Comparison of ENCODE assay signal across 11 cellular contexts in genomic region chr12:124715121-124715990, GRCh38.
A peak's percentile ranks its signal among the peaks of the same experiment; 100 is the strongest.
DNase-seq lines count a peak whose midpoint lies in the region; ATAC-seq and TF ChIP-seq lines count a peak whose summit lies in the region.
"Had no signal": no experiment of that assay in that cellular context is flagged by ENCODE, and none has a peak within 500 bp of the region (broad histone marks: within the 10 kb centered on the region; RNA-seq: fewer than 3 reads in every experiment).

No MANE protein-coding gene starts in this region.

- no peaks in the 10 kb centered on the region for H3K27me3 ChIP-seq in HCT116 (ENCODE audit: insufficient read depth, low read length)
- H3K27me3 ChIP-seq in psoas muscle (ENCODE audit: insufficient read depth in 3 of 3, low read length in 2 of 3): no peaks in the 10 kb centered on the region
- H3K27me3 ChIP-seq in gastroesophageal sphincter: no peaks in the 10 kb centered on the region

- WGBS in psoas muscle, 3 donors: 38 to 69% (median 51%) methylated on average over 15 of the region's 15 CpGs
- WGBS in gastroesophageal sphincter (ENCODE audit: low coverage in 1 of 2), 2 donors: 63 to 85% methylated on average over 2 to 5 of the region's 15 CpGs

- no peaks in the 10 kb centered on the region for H4K20me1 ChIP-seq in HCT116 (ENCODE audit: insufficient read depth)

- no peak for ATAC-seq in HCT116
- no peak for ATAC-seq in central memory CD8-positive, alpha-beta T cell (replicated peaks; ENCODE audit: extremely low read depth, poor library complexity, severe bottlenecking)
- peak; percentile 59 to 82 (median 69) for ATAC-seq in psoas muscle
- no peak for ATAC-seq in gastroesophageal sphincter
- no peak for ATAC-seq in activated T-helper 17 cell treated with anti-CD3 and anti-CD28 coated beads, Interleukin-2, amount 50 U/mL, for 72 hours (replicated peaks)

- CTCF ChIA-PET in HCT116 (lab: Charles Lee): no interaction called here

- TF ChIP-seq EP300 in gastroesophageal sphincter (IDR thresholded peaks at IDR 0.05): no peak

- no peak overlapping the region for H2AFZ ChIP-seq in HCT116 (ENCODE audit: low read depth, low read length, poor library complexity, severe bottlenecking)

- no peak overlapping the region for H3K9ac ChIP-seq in HCT116 (ENCODE audit: low read length)

- H3K9me2 ChIP-seq in HCT116 (ENCODE audit: insufficient read depth): no peaks in the 10 kb centered on the region

- POLR2A ChIA-PET in HCT116 (lab: Charles Lee): no interaction called here

- no peak overlapping the region for H3K4me3 Mint-ChIP-seq in central memory CD8-positive, alpha-beta T cell
- H3K4me3 Mint-ChIP-seq in activated T-helper 17 cell treated with anti-CD3 and anti-CD28 coated beads, Interleukin-2, amount 50 U/mL, for 72 hours: no peak overlapping the region
- H3K4me3 Mint-ChIP-seq: activated naive CD4-positive, alpha-beta T cell treated with anti-CD3 and anti-CD28 coated beads for 36 hours had no signal

- H3K9me3 ChIP-seq in HCT116 (ENCODE audit: control insufficient read depth in 1 of 2, insufficient read depth in 1 of 2, low read depth in 1 of 2, low read length in 2 of 2): no peaks in the 10 kb centered on the region
- H3K9me3 ChIP-seq in psoas muscle: no peaks in the 10 kb centered on the region
- H3K9me3 ChIP-seq in gastroesophageal sphincter: no peaks in the 10 kb centered on the region

- H3K4me2 ChIP-seq in HCT116 (ENCODE audit: low read length): 0 out of 2 replicates have a peak overlapping the region, but pooled peaks have one; percentile 3

- no peak for TF ChIP-seq CTCF in HCT116 (IDR thresholded peaks at IDR 0.05 in 2 of 3, conservative IDR thresholded peaks at IDR 0.05 in 1 of 3; ENCODE audit: borderline replicate concordance in 1 of 3, insufficient read depth in 1 of 3, low read depth in 2 of 3, low read length in 2 of 3)
- no peak for TF ChIP-seq CTCF in psoas muscle (IDR thresholded peaks at IDR 0.05)
- no peak for TF ChIP-seq CTCF in gastroesophageal sphincter (IDR thresholded peaks at IDR 0.05)

- H3K27ac ChIP-seq in HCT116 (ENCODE audit: low read depth, low read length): no peak overlapping the region
- H3K27ac ChIP-seq in psoas muscle: peak overlapping the region; percentile 68
- no peak overlapping the region for H3K27ac ChIP-seq in gastroesophageal sphincter
- H3K27ac ChIP-seq: epithelial cell of prostate had no signal

- H3K27me3 Mint-ChIP-seq in central memory CD8-positive, alpha-beta T cell: no peaks in the 10 kb centered on the region
- H3K27me3 Mint-ChIP-seq in activated T-helper 17 cell treated with anti-CD3 and anti-CD28 coated beads, Interleukin-2, amount 50 U/mL, for 72 hours: peaks cover 4% of the 10 kb centered on the region

- peaks cover 23% of the 10 kb centered on the region for H3K4me1 Mint-ChIP-seq in central memory CD8-positive, alpha-beta T cell
- peaks cover 12% of the 10 kb centered on the region for H3K4me1 Mint-ChIP-seq in activated T-helper 17 cell treated with anti-CD3 and anti-CD28 coated beads, Interleukin-2, amount 50 U/mL, for 72 hours

- H3K27ac Mint-ChIP-seq in central memory CD8-positive, alpha-beta T cell (ENCODE audit: low read depth): peak overlapping the region; percentile 92
- no peak overlapping the region for H3K27ac Mint-ChIP-seq in activated T-helper 17 cell treated with anti-CD3 and anti-CD28 coated beads, Interleukin-2, amount 50 U/mL, for 72 hours

- H3K4me1 ChIP-seq in HCT116 (ENCODE audit: control insufficient read depth in 1 of 2, insufficient read depth in 2 of 2, low read length in 2 of 2) (peaks cover under 1 to 13% of the 10 kb centered on the region in 2 experiments; a peak in 2 of 4 replicates), psoas muscle (peaks cover 13% of the 10 kb centered on the region), gastroesophageal sphincter (peaks cover 0 to 36% (median 13%) of the 10 kb centered on the region in 3 donors)

- TF ChIP-seq RAD21 in HCT116 (IDR thresholded peaks at IDR 0.05; ENCODE audit: low read depth): no peak

- intact Hi-C loops in HCT116 (cut with micrococcal nuclease) (no loop called here), psoas muscle (cut with DNase I) (no loop called here), posterior cingulate gyrus (cut with DNase I) (no loop called here)

- DNase-seq in HCT116 (ENCODE audit: low read depth, low spot score): no peak
- DNase-seq in NCI-H345 treated with DMSO at 0.1 percent for 48 hours (lab: John Stamatoyannopoulos, UW; ENCODE audit: unreplicated experiment): peak; percentile 26
- DNase-seq in central memory CD8-positive, alpha-beta T cell (ENCODE audit: low spot score in 2 of 2): no peak
- DNase-seq in psoas muscle: peak in 1 of 2 donors; percentile 58
- no peak for DNase-seq in posterior cingulate gyrus
- DNase-seq: activated naive CD4-positive, alpha-beta T cell treated with anti-CD3 and anti-CD28 coated beads for 36 hours; NCI-H1930 had no signal

- no TSS peak for BruUV-seq in HCT116 (replicated peaks; lab: Mats Ljungman, UMichigan)

- RAD21 ChIA-PET in HCT116 (lab: Charles Lee; ENCODE audit: low non-redundant PET in 1 of 2, low total read pairs in 2 of 2, uncharacterized antibody in 2 of 2, unreplicated experiment in 2 of 2): no interaction called here

- TF ChIP-seq POLR2A in HCT116 (IDR thresholded peaks at IDR 0.05; ENCODE audit: borderline replicate concordance, extremely low read depth, insufficient read depth, insufficient read length) (no peak), gastroesophageal sphincter (IDR thresholded peaks at IDR 0.05) (no peak)

- H3K36me3 ChIP-seq in HCT116 (ENCODE audit: control insufficient read depth in 1 of 2, insufficient read depth in 2 of 2, low read length in 2 of 2) (no peaks in the 10 kb centered on the region), psoas muscle (ENCODE audit: insufficient read depth in 1 of 2, low read depth in 1 of 2) (no peaks in the 10 kb centered on the region), gastroesophageal sphincter (no peaks in the 10 kb centered on the region)

- no peaks in the 10 kb centered on the region for H3K79me2 ChIP-seq in HCT116 (ENCODE audit: insufficient read depth, low read length)

- H3K4me3 ChIP-seq in HCT116 (replicated peaks in 1 of 2; ENCODE audit: low read depth in 1 of 2, low read length in 2 of 2): no peak overlapping the region
- H3K4me3 ChIP-seq in psoas muscle: peak overlapping the region; percentile 7
- H3K4me3 ChIP-seq in gastroesophageal sphincter: no peak overlapping the region
- H3K4me3 ChIP-seq: lung had no signal

- no peaks in the 10 kb centered on the region for H3K9me3 Mint-ChIP-seq in central memory CD8-positive, alpha-beta T cell
- no peaks in the 10 kb centered on the region for H3K9me3 Mint-ChIP-seq in activated T-helper 17 cell treated with anti-CD3 and anti-CD28 coated beads, Interleukin-2, amount 50 U/mL, for 72 hours
- H3K9me3 Mint-ChIP-seq: activated naive CD4-positive, alpha-beta T cell treated with anti-CD3 and anti-CD28 coated beads for 36 hours had no signal

- no peaks in the 10 kb centered on the region for H3K36me3 Mint-ChIP-seq in central memory CD8-positive, alpha-beta T cell (ENCODE audit: insufficient read depth)
- H3K36me3 Mint-ChIP-seq in activated T-helper 17 cell treated with anti-CD3 and anti-CD28 coated beads, Interleukin-2, amount 50 U/mL, for 72 hours (ENCODE audit: low read depth): peaks cover 9% of the 10 kb centered on the region

TF ChIP-seq in HCT116, 20 proteins besides CTCF, POLR2A, EP300 and RAD21 (continues in another document):
- TF ChIP-seq YY1 (IDR thresholded peaks at IDR 0.05; ENCODE audit: extremely low read depth, insufficient replicate concordance, low read depth, low read length) (no peak), EZH2phosphoT487 (IDR thresholded peaks at IDR 0.05; ENCODE audit: borderline replicate concordance) (no peak), ATF3 (IDR thresholded peaks at IDR 0.05) (no peak), JUND (IDR thresholded peaks at IDR 0.05) (no peak), ZBTB33 (IDR thresholded peaks at IDR 0.05; ENCODE audit: extremely low read depth, insufficient replicate concordance, low read length) (no peak), POLR2AphosphoS5 (IDR thresholded peaks at IDR 0.05; ENCODE audit: low read depth, low read length) (no peak), ZFX (IDR thresholded peaks at IDR 0.05) (no peak), ZNF274 (IDR thresholded peaks at IDR 0.05; ENCODE audit: low read depth, low read length) (no peak), ELF1 (IDR thresholded peaks at IDR 0.05; ENCODE audit: borderline replicate concordance, low read depth) (no peak), CEBPB (IDR thresholded peaks at IDR 0.05; ENCODE audit: low read depth) (no peak), TCF7L2 (IDR thresholded peaks at IDR 0.05; ENCODE audit: borderline replicate concordance, extremely low read depth, insufficient read depth, insufficient read length) (no peak), FOSL1 (IDR thresholded peaks at IDR 0.05; ENCODE audit: low read depth) (no peak), CBX3 (IDR thresholded peaks at IDR 0.05; ENCODE audit: low read depth) (no peak), SP1 (IDR thresholded peaks at IDR 0.05; ENCODE audit: low read depth) (no peak), EZH2 (IDR thresholded peaks at IDR 0.05) (no peak), SRF (IDR thresholded peaks at IDR 0.05; ENCODE audit: low read depth) (no peak)

Comparison
In these comparisons a context has a peak if more than half of its experiments do, and no peak if none do; other contexts are left out.
1. ATAC-seq: peak in psoas muscle (4 of 4); none in HCT116 (single experiment), central memory CD8-positive, alpha-beta T cell (single experiment), gastroesophageal sphincter (single experiment) and activated T-helper 17 cell treated with anti-CD3 and anti-CD28 coated beads, Interleukin-2, amount 50 U/mL, for 72 hours (single experiment).